Comparison of ENCODE assay signal across 2 cellular contexts in the genomic region with DNA sequence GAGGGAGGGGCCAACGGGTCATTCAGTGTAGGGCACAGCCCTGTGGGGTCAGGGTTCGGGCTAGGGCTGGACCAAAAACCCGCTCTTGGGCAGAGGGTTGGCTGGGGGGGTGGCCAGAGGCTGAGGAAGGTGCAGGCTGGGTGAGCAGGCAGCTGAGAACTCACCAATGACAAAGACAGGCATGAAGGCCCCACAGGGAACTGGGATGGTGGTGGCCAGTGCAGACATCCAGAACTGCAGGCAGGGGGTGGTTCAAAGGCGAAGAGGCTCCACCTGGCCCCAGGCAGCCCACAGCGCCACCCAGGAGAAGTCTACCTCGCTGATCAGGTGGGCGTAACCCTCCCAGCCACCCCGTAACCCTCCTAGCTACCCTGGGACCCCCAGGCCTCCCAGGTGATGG.
TF ChIP-seq lines count a peak whose summit lies in the region.

No MANE protein-coding gene starts in this region.

TF ChIP-seq in SK-N-SH treated with all-trans-retinoic acid at 6 μM for 48 hours, 23 proteins besides CTCF, POLR2A, EP300 and RAD21:
- TF ChIP-seq, protein P1, sequence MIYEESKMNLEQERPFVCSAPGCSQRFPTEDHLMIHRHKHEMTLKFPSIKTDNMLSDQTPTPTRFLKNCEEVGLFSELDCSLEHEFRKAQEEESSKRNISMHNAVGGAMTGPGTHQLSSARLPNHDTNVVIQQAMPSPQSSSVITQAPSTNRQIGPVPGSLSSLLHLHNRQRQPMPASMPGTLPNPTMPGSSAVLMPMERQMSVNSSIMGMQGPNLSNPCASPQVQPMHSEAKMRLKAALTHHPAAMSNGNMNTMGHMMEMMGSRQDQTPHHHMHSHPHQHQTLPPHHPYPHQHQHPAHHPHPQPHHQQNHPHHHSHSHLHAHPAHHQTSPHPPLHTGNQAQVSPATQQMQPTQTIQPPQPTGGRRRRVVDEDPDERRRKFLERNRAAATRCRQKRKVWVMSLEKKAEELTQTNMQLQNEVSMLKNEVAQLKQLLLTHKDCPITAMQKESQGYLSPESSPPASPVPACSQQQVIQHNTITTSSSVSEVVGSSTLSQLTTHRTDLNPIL (CRISPR knock-in tag; IDR thresholded peaks at IDR 0.05; ENCODE audit: low read depth): no peak
- TF ChIP-seq TOX (CRISPR knock-in tag; IDR thresholded peaks at IDR 0.05; ENCODE audit: borderline replicate concordance) (no peak), ZNF565 (CRISPR knock-in tag; conservative IDR thresholded peaks at IDR 0.05; ENCODE audit: low read depth) (no peak), ISL1 (CRISPR knock-in tag; IDR thresholded peaks at IDR 0.05) (no peak), OSR1 (CRISPR knock-in tag; IDR thresholded peaks at IDR 0.05) (no peak), GLIS3 (CRISPR knock-in tag; IDR thresholded peaks at IDR 0.05) (no peak)

TF ChIP-seq in SK-N-SH, 30 proteins besides CTCF, POLR2A, EP300 and RAD21 (continued from another document):
- no peak for TF ChIP-seq RXRA (IDR thresholded peaks at IDR 0.05; ENCODE audit: borderline replicate concordance, low read depth)
- TF ChIP-seq ZBTB33 (IDR thresholded peaks at IDR 0.05; ENCODE audit: borderline replicate concordance, low read depth): no peak
- TF ChIP-seq, protein P2, sequence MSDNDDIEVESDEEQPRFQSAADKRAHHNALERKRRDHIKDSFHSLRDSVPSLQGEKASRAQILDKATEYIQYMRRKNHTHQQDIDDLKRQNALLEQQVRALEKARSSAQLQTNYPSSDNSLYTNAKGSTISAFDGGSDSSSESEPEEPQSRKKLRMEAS (IDR thresholded peaks at IDR 0.05; ENCODE audit: low read depth): no peak
- no peak for TF ChIP-seq PBX3 (IDR thresholded peaks at IDR 0.05)
- TF ChIP-seq, protein P3, sequence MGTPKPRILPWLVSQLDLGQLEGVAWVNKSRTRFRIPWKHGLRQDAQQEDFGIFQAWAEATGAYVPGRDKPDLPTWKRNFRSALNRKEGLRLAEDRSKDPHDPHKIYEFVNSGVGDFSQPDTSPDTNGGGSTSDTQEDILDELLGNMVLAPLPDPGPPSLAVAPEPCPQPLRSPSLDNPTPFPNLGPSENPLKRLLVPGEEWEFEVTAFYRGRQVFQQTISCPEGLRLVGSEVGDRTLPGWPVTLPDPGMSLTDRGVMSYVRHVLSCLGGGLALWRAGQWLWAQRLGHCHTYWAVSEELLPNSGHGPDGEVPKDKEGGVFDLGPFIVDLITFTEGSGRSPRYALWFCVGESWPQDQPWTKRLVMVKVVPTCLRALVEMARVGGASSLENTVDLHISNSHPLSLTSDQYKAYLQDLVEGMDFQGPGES (IDR thresholded peaks at IDR 0.05; ENCODE audit: low read depth, low read length): no peak
- no peak for TF ChIP-seq TAF1 (IDR thresholded peaks at IDR 0.05; ENCODE audit: borderline replicate concordance, low read depth, low read length)
- TF ChIP-seq TEAD4 (IDR thresholded peaks at IDR 0.05; ENCODE audit: borderline replicate concordance, insufficient read depth): no peak
- no peak for TF ChIP-seq SMC3 (IDR thresholded peaks at IDR 0.05; ENCODE audit: low read depth, low read length)
- TF ChIP-seq FOXM1 (IDR thresholded peaks at IDR 0.05; ENCODE audit: low read depth): no peak
- TF ChIP-seq FOXJ3 (CRISPR knock-in tag; IDR thresholded peaks at IDR 0.05): no peak
- TF ChIP-seq SIN3A (IDR thresholded peaks at IDR 0.05; ENCODE audit: borderline replicate concordance, low read depth, low read length): no peak
- TF ChIP-seq POLR2AphosphoS5 (IDR thresholded peaks at IDR 0.05; ENCODE audit: low read depth, low read length): no peak
